Comparison of ENCODE assay signal across 20 cellular contexts in genomic region chr11:65770951-65771567, GRCh38. TPM values are rescaled to one million over a fixed set of nuclear protein-coding genes. Genes with fewer than 3 reads are reported as not detected.
DNase-seq lines count a peak whose midpoint lies in the region; ATAC-seq, FAIRE-seq and TF ChIP-seq lines count a peak whose summit lies in the region.
"Had no signal": no experiment of that assay in that cellular context is flagged by ENCODE, and none has a peak within 500 bp of the region (broad histone marks: within the 10 kb centered on the region; RNA-seq: fewer than 3 reads in every experiment).

No MANE protein-coding gene starts in this region.

- H3K4me3 ChIP-seq in HepG2 (replicated peaks in 1 of 3; ENCODE audit: insufficient read depth in 1 of 3, low read depth in 2 of 3, low read length in 3 of 3) (no peak overlapping the region), right lobe of liver (no peak overlapping the region), upper lobe of right lung (no peak overlapping the region), spleen (no peak overlapping the region)
- H3K4me3 ChIP-seq: BLaER1 had no signal

- peaks cover 11% of the 10 kb centered on the region for H3K36me3 Mint-ChIP-seq in dendritic cell treated with granulocyte-macrophage colony-stimulating factor and Interleukin-4, amounts not matched to agents 40 ng/mL and 50 ng/mL, for 4 days (ENCODE audit: low read depth)

- H3K27ac ChIP-seq in HepG2 (ENCODE audit: extremely low read length, insufficient read depth, low read length), result no peak overlapping the region
- no peak overlapping the region for H3K27ac ChIP-seq in right lobe of liver
- no peak overlapping the region for H3K27ac ChIP-seq in upper lobe of right lung
- peak overlapping the region in 1 of 8 donors; percentile 67 for H3K27ac ChIP-seq in spleen
- H3K27ac ChIP-seq: BLaER1 had no signal

- no peak for FAIRE-seq in HepG2 (lab: Jason Lieb, UNC)
- FAIRE-seq: GM12892, GM19239 had no signal

- TF ChIP-seq POLR2A in HepG2 (IDR thresholded peaks at IDR 0.05; ENCODE audit: insufficient read depth in 1 of 2, low read depth in 2 of 2, low read length in 2 of 2), result no peak
- no peak for TF ChIP-seq POLR2A in right lobe of liver (IDR thresholded peaks at IDR 0.05)
- TF ChIP-seq POLR2A in spleen (IDR thresholded peaks at IDR 0.05), result no peak

- DNase-seq in HepG2 (ENCODE audit: low spot score), result peak; percentile 27
- DNase-seq in right lobe of liver, result no peak
- peak; percentile 13 for DNase-seq in posterior vena cava (ENCODE audit: low spot score)
- DNase-seq in upper lobe of right lung, result peak; percentile 15
- no peak for DNase-seq in effector CD4-positive, alpha-beta T cell
- no peak for DNase-seq in spleen
- DNase-seq: 8988T; AML-193; CD4-positive, alpha-beta T cell; DMS153; DND-41; GDM1; HCEC 1CT; HFFc6 had no signal

- no TSS peak for BruUV-seq in HepG2 (replicated peaks; lab: Mats Ljungman, UMichigan)

- no peak for TF ChIP-seq CTCF in HepG2 (CRISPR knock-in tag; IDR thresholded peaks at IDR 0.05)
- no peak for TF ChIP-seq CTCF in right lobe of liver (IDR thresholded peaks at IDR 0.05)
- TF ChIP-seq CTCF in upper lobe of right lung (IDR thresholded peaks at IDR 0.05), result no peak
- TF ChIP-seq CTCF in spleen (IDR thresholded peaks at IDR 0.05 in 8 of 11, conservative IDR thresholded peaks at IDR 0.05 in 3 of 11), result no peak

- peak overlapping the region; percentile 11 for H3K27ac Mint-ChIP-seq in dendritic cell treated with granulocyte-macrophage colony-stimulating factor and Interleukin-4, amounts not matched to agents 40 ng/mL and 50 ng/mL, for 4 days
- H3K27ac Mint-ChIP-seq: CD4-positive, alpha-beta T cell; HFFc6 had no signal

- peaks cover 56% of the 10 kb centered on the region for H3K4me1 Mint-ChIP-seq in dendritic cell treated with granulocyte-macrophage colony-stimulating factor and Interleukin-4, amounts not matched to agents 40 ng/mL and 50 ng/mL, for 4 days (ENCODE audit: low read depth)

- H3K27me3 ChIP-seq in HepG2 (ENCODE audit: control insufficient read depth in 1 of 2, insufficient read depth in 2 of 2, low read length in 2 of 2) (no peaks in the 10 kb centered on the region), right lobe of liver (no peaks in the 10 kb centered on the region), upper lobe of right lung (no peaks in the 10 kb centered on the region), spleen (replicated peaks in 1 of 7) (no peaks in the 10 kb centered on the region)
- H3K27me3 ChIP-seq: BLaER1 had no signal

- H3K27me3 Mint-ChIP-seq in dendritic cell treated with granulocyte-macrophage colony-stimulating factor and Interleukin-4, amounts not matched to agents 40 ng/mL and 50 ng/mL, for 4 days, result no peaks in the 10 kb centered on the region
- H3K27me3 Mint-ChIP-seq: CD4-positive, alpha-beta T cell had no signal

- H3K79me2 ChIP-seq in HepG2 (ENCODE audit: insufficient read depth, low read length), result no peaks in the 10 kb centered on the region

- H3K9ac ChIP-seq in HepG2 (ENCODE audit: insufficient read depth, low read depth, low read length), result no peak overlapping the region
- H3K9ac ChIP-seq: BLaER1 had no signal

- POLR2A ChIA-PET in HepG2 (lab: Yijun Ruan, JAX), result interaction anchor here (1.4 kb wide), 1 partner anchor 9 kb away, joined by 5 read pairs; no protein-coding TSS in a partner anchor

- ATAC-seq in HepG2, result peak; percentile 43; the same call in 2 of the 3 replicates
- ATAC-seq in right lobe of liver, result no peak
- ATAC-seq in upper lobe of right lung, result no peak
- no peak for ATAC-seq in GM21390 (IDR thresholded peaks at IDR 0.05; ENCODE audit: unreplicated experiment)

- TF ChIP-seq RAD21 in HepG2 (CRISPR knock-in tag; IDR thresholded peaks at IDR 0.05), result no peak

- no peak overlapping the region for H3K4me3 Mint-ChIP-seq in dendritic cell treated with granulocyte-macrophage colony-stimulating factor and Interleukin-4, amounts not matched to agents 40 ng/mL and 50 ng/mL, for 4 days
- H3K4me3 Mint-ChIP-seq: CD4-positive, alpha-beta T cell; HFFc6 had no signal

- peaks cover 25% of the 10 kb centered on the region for H3K4me1 ChIP-seq in HepG2 (ENCODE audit: insufficient read depth, low read length)
- peaks cover 0 to 2% (median 0%) of the 10 kb centered on the region in 4 donors for H3K4me1 ChIP-seq in right lobe of liver
- H3K4me1 ChIP-seq in upper lobe of right lung, result peaks cover 21% of the 10 kb centered on the region
- peaks cover 0 to 55% (median 19%) of the 10 kb centered on the region in 6 donors for H3K4me1 ChIP-seq in spleen

- H3K9me3 ChIP-seq in HepG2 (ENCODE audit: low read length) (no peaks in the 10 kb centered on the region), right lobe of liver (no peaks in the 10 kb centered on the region), upper lobe of right lung (no peaks in the 10 kb centered on the region), spleen (no peaks in the 10 kb centered on the region)
- H3K9me3 ChIP-seq: BLaER1 had no signal

- H3K36me3 ChIP-seq in HepG2 (replicated peaks in 1 of 2; ENCODE audit: control insufficient read depth in 1 of 2, insufficient read depth in 2 of 2, low read length in 2 of 2) (no peaks in the 10 kb centered on the region), right lobe of liver (no peaks in the 10 kb centered on the region), upper lobe of right lung (no peaks in the 10 kb centered on the region), spleen (peaks cover 0 to under 1% (median 0%) of the 10 kb centered on the region in 6 donors)

- in situ Hi-C loops in HepG2 (cut with HindIII; ENCODE audit: extremely low pct_ligation_motif_present, low pct_unique_long_range_greater_than_20kb), result no loop called here

- peak overlapping the region; percentile 50 for H3K4me2 ChIP-seq in HepG2 (ENCODE audit: low read depth, low read length)
- H3K4me2 ChIP-seq: BLaER1 had no signal

- CTCF ChIA-PET in HepG2 (lab: Yijun Ruan, JAX; ENCODE audit: low intra/inter-chr PET ratio, low total read pairs), result interaction anchor here (1.0 to 1.5 kb wide), 4 partner anchors 27 to 218 kb away, joined by 3 to 6 read pairs (median 4); partner anchors contain the start of gene FIBP

- intact Hi-C loops in HepG2 (cut with micrococcal nuclease; ENCODE audit: unreplicated experiment), result loop anchor here (1.0 kb wide), 1 partner anchor 59 kb away; the partner anchor contains the start of gene KAT5
- intact Hi-C loops in right lobe of liver (cut with DNase I), result no loop called here
- intact Hi-C loops in dendritic cell treated with granulocyte-macrophage colony-stimulating factor and Interleukin-4, amounts not matched to agents 40 ng/mL and 50 ng/mL, for 4 days (cut with micrococcal nuclease), result no loop called here
- intact Hi-C loops in posterior vena cava (cut with DNase I), result loop anchor here in 1 of 2 donors (5.0 kb wide), 1 partner anchor 139 kb away; no protein-coding TSS in a partner anchor
- intact Hi-C loops in upper lobe of right lung (cut with DNase I), result no loop called here
- intact Hi-C loops in spleen (cut with DNase I; ENCODE audit: low total_unique reads), result loop anchor here (5.0 to 10.0 kb wide), 2 partner anchors 46 kb away; partner anchors contain the start of gene RNASEH2C

- 17% methylated on average over 12 of the region's 12 CpGs for WGBS in HepG2 (ENCODE audit: low lambda C conversion rate)
- 91% methylated on average over 11 of the region's 12 CpGs for WGBS in right lobe of liver (ENCODE audit: insufficient coverage, low coverage, low lambda C conversion rate, missing lambda C conversion rate)
- 80 to 93% (median 87%) methylated on average over 12 of the region's 12 CpGs for WGBS in spleen, 5 donors

- H3K9me3 Mint-ChIP-seq in dendritic cell treated with granulocyte-macrophage colony-stimulating factor and Interleukin-4, amounts not matched to agents 40 ng/mL and 50 ng/mL, for 4 days, result no peaks in the 10 kb centered on the region
- H3K9me3 Mint-ChIP-seq: CD4-positive, alpha-beta T cell; HFFc6 had no signal

- H2AFZ ChIP-seq in HepG2 (ENCODE audit: low read length), result no peak overlapping the region

- no peaks in the 10 kb centered on the region for H4K20me1 ChIP-seq in HepG2 (ENCODE audit: insufficient read depth, low read length)

- TF ChIP-seq EP300 in HepG2 (IDR thresholded peaks at IDR 0.05; ENCODE audit: low read depth in 2 of 2, low read length in 2 of 2) (no peak), HepG2 (CRISPR knock-in tag; IDR thresholded peaks at IDR 0.05; ENCODE audit: borderline replicate concordance) (no peak)

RNA-seq across cellular contexts. Expression of gene AP5B1, which starts 9.7 kb away (rescaled TPM):
- total RNA-seq in HepG2 (2016; rRNA removed; fragmentation: Illumina TruSeq; extraction: Trizol), result 3.8 and 4.4 TPM in 2 replicates
- total RNA-seq in HepG2 (2016; cell fraction: cytosol; rRNA removed; fragmentation: Illumina TruSeq; extraction: Trizol; ENCODE audit: low read depth), result 0.44 and 0.61 TPM in 2 replicates
- total RNA-seq in HepG2 (2016; cell fraction: insoluble cytoplasmic fraction; rRNA removed; fragmentation: Illumina TruSeq; extraction: Trizol), result 2.9 and 4.5 TPM in 2 replicates
- 2.0 and 2.1 TPM in 2 replicates for total RNA-seq in HepG2 (2016; cell fraction: membrane; rRNA removed; fragmentation: Illumina TruSeq; extraction: Trizol)
- 2.9 and 3.7 TPM in 2 replicates for total RNA-seq in HepG2 (2016; cell fraction: nucleus; rRNA removed; fragmentation: Illumina TruSeq; extraction: Trizol)
- 1.7 and 2.8 TPM in 2 replicates for polyA plus RNA-seq in HepG2 (2011; rRNA removed)
- 1.6 and 2.5 TPM in 2 replicates for polyA plus RNA-seq in HepG2 (2011; cell fraction: cytosol; rRNA removed)
- 6.0 and 6.2 TPM in 2 replicates for polyA plus RNA-seq in HepG2 (2011; cell fraction: nucleus; rRNA removed)
- polyA plus RNA-seq in HepG2 (2012), result 1.2 and 2.4 TPM in 2 replicates
- 0.25 and 0.27 TPM in 2 replicates for polyA plus RNA-seq in HepG2 (2016; cell fraction: cytosol; fragmentation: Illumina TruSeq; extraction: Trizol; ENCODE audit: low read depth)
- polyA plus RNA-seq in HepG2 (2016; cell fraction: insoluble cytoplasmic fraction; fragmentation: Illumina TruSeq; extraction: Trizol; ENCODE audit: low read depth), result 2.6 and 2.7 TPM in 2 replicates
- polyA plus RNA-seq in HepG2 (2016; cell fraction: membrane; fragmentation: Illumina TruSeq; extraction: Trizol; ENCODE audit: low read depth), result 0.78 and 0.94 TPM in 2 replicates
- 4.3 and 4.6 TPM in 2 replicates for polyA plus RNA-seq in HepG2 (2016; cell fraction: nucleus; fragmentation: Illumina TruSeq; extraction: Trizol; ENCODE audit: insufficient read depth, low read depth)
- polyA minus RNA-seq in HepG2 (2011; rRNA and poly(A)+ RNA removed; ENCODE audit: low replicate concordance), result 9.8 and 22.8 TPM in 2 replicates
- 3.4 and 4.2 TPM in 2 replicates for polyA minus RNA-seq in HepG2 (2011; cell fraction: cytosol; rRNA and poly(A)+ RNA removed)
- polyA minus RNA-seq in HepG2 (2011; cell fraction: nucleus; rRNA and poly(A)+ RNA removed), result 4.9 and 5.1 TPM in 2 replicates
- total RNA-seq in right lobe of liver, result 10 to 100 TPM in 3 of 6 experiments, 1 to 10 TPM in 3; 5.0 to 13.5 (median 9.7) TPM
- total RNA-seq in posterior vena cava, result 10 to 100 TPM; 10.7 to 15.3 TPM
- total RNA-seq in upper lobe of right lung, result 35.6 TPM
- 10 to 100 TPM; 28.9 to 58.9 (median 33.1) TPM for total RNA-seq in spleen
- polyA plus RNA-seq in spleen, result 10 to 100 TPM in 1 of 3 donors, 1 to 10 TPM in 2; 2.8 to 12.6 (median 3.3) TPM

RNA-seq across cellular contexts. Expression of gene OVOL1, which starts 15.8 kb away (rescaled TPM):
- total RNA-seq in HepG2 (2016; rRNA removed; fragmentation: Illumina TruSeq; extraction: Trizol), result not detected in 2 replicates
- total RNA-seq in HepG2 (2016; cell fraction: cytosol; rRNA removed; fragmentation: Illumina TruSeq; extraction: Trizol; ENCODE audit: low read depth), result not detected in 2 replicates
- not detected in 2 replicates for total RNA-seq in HepG2 (2016; cell fraction: insoluble cytoplasmic fraction; rRNA removed; fragmentation: Illumina TruSeq; extraction: Trizol)
- not detected in 2 replicates for total RNA-seq in HepG2 (2016; cell fraction: membrane; rRNA removed; fragmentation: Illumina TruSeq; extraction: Trizol)
- not detected in 2 replicates for total RNA-seq in HepG2 (2016; cell fraction: nucleus; rRNA removed; fragmentation: Illumina TruSeq; extraction: Trizol)
- polyA plus RNA-seq in HepG2 (2011; rRNA removed), result 0.01 and 0.04 TPM in 2 replicates
- not detected in 2 replicates for polyA plus RNA-seq in HepG2 (2011; cell fraction: cytosol; rRNA removed)
- polyA plus RNA-seq in HepG2 (2011; cell fraction: nucleus; rRNA removed), result 0.03 TPM in 1 of 2 replicates, not detected in the other
- polyA plus RNA-seq in HepG2 (2012), result not detected in 2 replicates
- polyA plus RNA-seq in HepG2 (2016; cell fraction: cytosol; fragmentation: Illumina TruSeq; extraction: Trizol; ENCODE audit: low read depth), result not detected in 2 replicates
- not detected in 2 replicates for polyA plus RNA-seq in HepG2 (2016; cell fraction: insoluble cytoplasmic fraction; fragmentation: Illumina TruSeq; extraction: Trizol; ENCODE audit: low read depth)
- not detected in 2 replicates for polyA plus RNA-seq in HepG2 (2016; cell fraction: membrane; fragmentation: Illumina TruSeq; extraction: Trizol; ENCODE audit: low read depth)
- not detected in 2 replicates for polyA plus RNA-seq in HepG2 (2016; cell fraction: nucleus; fragmentation: Illumina TruSeq; extraction: Trizol; ENCODE audit: insufficient read depth, low read depth)
- not detected in 2 replicates for polyA minus RNA-seq in HepG2 (2011; rRNA and poly(A)+ RNA removed; ENCODE audit: low replicate concordance)
- not detected in 2 replicates for polyA minus RNA-seq in HepG2 (2011; cell fraction: cytosol; rRNA and poly(A)+ RNA removed)
- not detected in 2 replicates for polyA minus RNA-seq in HepG2 (2011; cell fraction: nucleus; rRNA and poly(A)+ RNA removed)
- not detected for total RNA-seq in right lobe of liver
- total RNA-seq in posterior vena cava, result not detected
- total RNA-seq in upper lobe of right lung, result 2.7 TPM
- total RNA-seq in spleen, result under 1 TPM in 2 of 7 donors, not detected in 5; 0.14 to 0.47 TPM
- under 1 TPM in 2 of 3 donors, not detected in 1; 0.03 to 0.06 TPM for polyA plus RNA-seq in spleen
- total RNA-seq: H4, HFFc6 had no signal

RNA-seq across cellular contexts. Expression of gene RNASEH2C, which starts 50.5 kb away (rescaled TPM):
- 50.9 and 65.1 TPM in 2 replicates for total RNA-seq in HepG2 (2016; rRNA removed; fragmentation: Illumina TruSeq; extraction: Trizol)
- 57.6 and 60.3 TPM in 2 replicates for total RNA-seq in HepG2 (2016; cell fraction: cytosol; rRNA removed; fragmentation: Illumina TruSeq; extraction: Trizol; ENCODE audit: low read depth)
- 55.2 and 76.7 TPM in 2 replicates for total RNA-seq in HepG2 (2016; cell fraction: insoluble cytoplasmic fraction; rRNA removed; fragmentation: Illumina TruSeq; extraction: Trizol)
- total RNA-seq in HepG2 (2016; cell fraction: membrane; rRNA removed; fragmentation: Illumina TruSeq; extraction: Trizol), result 36.0 and 40.9 TPM in 2 replicates
- 18.2 and 19.2 TPM in 2 replicates for total RNA-seq in HepG2 (2016; cell fraction: nucleus; rRNA removed; fragmentation: Illumina TruSeq; extraction: Trizol)
- polyA plus RNA-seq in HepG2 (2011; rRNA removed), result 24.6 and 27.4 TPM in 2 replicates
- 34.9 and 55.1 TPM in 2 replicates for polyA plus RNA-seq in HepG2 (2011; cell fraction: cytosol; rRNA removed)
- polyA plus RNA-seq in HepG2 (2011; cell fraction: nucleus; rRNA removed), result 41.5 and 44.0 TPM in 2 replicates
- polyA plus RNA-seq in HepG2 (2012), result 16.9 and 19.3 TPM in 2 replicates
- polyA plus RNA-seq in HepG2 (2016; cell fraction: cytosol; fragmentation: Illumina TruSeq; extraction: Trizol; ENCODE audit: low read depth), result 53.8 and 60.7 TPM in 2 replicates
- polyA plus RNA-seq in HepG2 (2016; cell fraction: insoluble cytoplasmic fraction; fragmentation: Illumina TruSeq; extraction: Trizol; ENCODE audit: low read depth), result 53.3 and 62.7 TPM in 2 replicates
- 27.7 and 34.7 TPM in 2 replicates for polyA plus RNA-seq in HepG2 (2016; cell fraction: membrane; fragmentation: Illumina TruSeq; extraction: Trizol; ENCODE audit: low read depth)
- 35.1 and 36.6 TPM in 2 replicates for polyA plus RNA-seq in HepG2 (2016; cell fraction: nucleus; fragmentation: Illumina TruSeq; extraction: Trizol; ENCODE audit: insufficient read depth, low read depth)
- 9.1 and 31.0 TPM in 2 replicates for polyA minus RNA-seq in HepG2 (2011; rRNA and poly(A)+ RNA removed; ENCODE audit: low replicate concordance)
- polyA minus RNA-seq in HepG2 (2011; cell fraction: cytosol; rRNA and poly(A)+ RNA removed), result 11.3 and 11.4 TPM in 2 replicates
- polyA minus RNA-seq in HepG2 (2011; cell fraction: nucleus; rRNA and poly(A)+ RNA removed), result 12.7 and 15.0 TPM in 2 replicates
- total RNA-seq in right lobe of liver, result 10 to 100 TPM; 16.8 to 39.1 (median 26.1) TPM
- 10 to 100 TPM; 43.7 to 45.0 TPM for total RNA-seq in posterior vena cava
- total RNA-seq in upper lobe of right lung, result 42.5 TPM
- 100 to 1,000 TPM in 2 of 7 donors, 10 to 100 TPM in 5; 51.0 to 141 (median 54.4) TPM for total RNA-seq in spleen
- 100 to 1,000 TPM in 2 of 3 donors, 10 to 100 TPM in 1; 56.3 to 124 (median 112) TPM for polyA plus RNA-seq in spleen

RNA-seq across cellular contexts. Expression of gene KAT5, which starts 59.0 kb away (rescaled TPM):
- 45.4 and 48.3 TPM in 2 replicates for total RNA-seq in HepG2 (2016; rRNA removed; fragmentation: Illumina TruSeq; extraction: Trizol)
- 8.5 and 8.6 TPM in 2 replicates for total RNA-seq in HepG2 (2016; cell fraction: cytosol; rRNA removed; fragmentation: Illumina TruSeq; extraction: Trizol; ENCODE audit: low read depth)
- total RNA-seq in HepG2 (2016; cell fraction: insoluble cytoplasmic fraction; rRNA removed; fragmentation: Illumina TruSeq; extraction: Trizol), result 45.1 and 48.4 TPM in 2 replicates
- 17.0 and 19.2 TPM in 2 replicates for total RNA-seq in HepG2 (2016; cell fraction: membrane; rRNA removed; fragmentation: Illumina TruSeq; extraction: Trizol)
- total RNA-seq in HepG2 (2016; cell fraction: nucleus; rRNA removed; fragmentation: Illumina TruSeq; extraction: Trizol), result 28.1 and 30.8 TPM in 2 replicates
- polyA plus RNA-seq in HepG2 (2011; rRNA removed), result 34.4 and 35.2 TPM in 2 replicates
- 21.9 and 28.4 TPM in 2 replicates for polyA plus RNA-seq in HepG2 (2011; cell fraction: cytosol; rRNA removed)
- polyA plus RNA-seq in HepG2 (2011; cell fraction: nucleus; rRNA removed), result 53.3 and 53.6 TPM in 2 replicates
- polyA plus RNA-seq in HepG2 (2012), result 19.9 and 22.4 TPM in 2 replicates
- 5.2 and 5.8 TPM in 2 replicates for polyA plus RNA-seq in HepG2 (2016; cell fraction: cytosol; fragmentation: Illumina TruSeq; extraction: Trizol; ENCODE audit: low read depth)
- 41.7 and 50.6 TPM in 2 replicates for polyA plus RNA-seq in HepG2 (2016; cell fraction: insoluble cytoplasmic fraction; fragmentation: Illumina TruSeq; extraction: Trizol; ENCODE audit: low read depth)
- 9.1 and 12.0 TPM in 2 replicates for polyA plus RNA-seq in HepG2 (2016; cell fraction: membrane; fragmentation: Illumina TruSeq; extraction: Trizol; ENCODE audit: low read depth)
- polyA plus RNA-seq in HepG2 (2016; cell fraction: nucleus; fragmentation: Illumina TruSeq; extraction: Trizol; ENCODE audit: insufficient read depth, low read depth), result 60.8 and 65.4 TPM in 2 replicates
- 78.3 and 126 TPM in 2 replicates for polyA minus RNA-seq in HepG2 (2011; rRNA and poly(A)+ RNA removed; ENCODE audit: low replicate concordance)
- polyA minus RNA-seq in HepG2 (2011; cell fraction: cytosol; rRNA and poly(A)+ RNA removed), result 15.4 and 16.3 TPM in 2 replicates
- 39.5 and 44.1 TPM in 2 replicates for polyA minus RNA-seq in HepG2 (2011; cell fraction: nucleus; rRNA and poly(A)+ RNA removed)
- 10 to 100 TPM; 17.8 to 30.4 (median 24.0) TPM for total RNA-seq in right lobe of liver
- total RNA-seq in posterior vena cava, result 10 to 100 TPM; 62.3 to 65.0 TPM
- 77.5 TPM for total RNA-seq in upper lobe of right lung
- total RNA-seq in spleen, result 10 to 100 TPM; 55.0 to 85.8 (median 63.6) TPM
- 100 to 1,000 TPM in 1 of 3 donors, 10 to 100 TPM in 2; 55.3 to 103 (median 72.4) TPM for polyA plus RNA-seq in spleen

Comparison
In these comparisons a context has a peak if more than half of its experiments do, and no peak if none do; other contexts are left out.
1. DNase-seq: peak in HepG2 (single experiment), posterior vena cava (single experiment) and upper lobe of right lung (single experiment); none in right lobe of liver (0 of 3), effector CD4-positive, alpha-beta T cell (single experiment) and spleen (single experiment).
2. intact Hi-C loops: an anchor here in HepG2 (1.0 kb wide) and spleen (5.0 to 10.0 kb wide); none called in right lobe of liver, dendritic cell treated with granulocyte-macrophage colony-stimulating factor and Interleukin-4, amounts not matched to agents 40 ng/mL and 50 ng/mL, for 4 days and upper lobe of right lung.